Comparison of ENCODE assay signal across 8 cellular contexts in genomic region chrX:36908801-36909403, GRCh38.
A peak's percentile ranks its signal among the peaks of the same experiment; 100 is the strongest.
DNase-seq lines count a peak whose midpoint lies in the region; ATAC-seq, FAIRE-seq and TF ChIP-seq lines count a peak whose summit lies in the region.

No MANE protein-coding gene starts in this region.

- no peak overlapping the region for H2BK20ac ChIP-seq in H1 (ENCODE audit: low read length)

- no peak overlapping the region for H3K14ac ChIP-seq in H1 (ENCODE audit: insufficient read length)

- no peak overlapping the region for H4K8ac ChIP-seq in H1 (ENCODE audit: extremely low read depth, insufficient read depth, low read length)

- FAIRE-seq in H1 (lab: Jason Lieb, UNC): no peak

- no peak overlapping the region for H3K56ac ChIP-seq in H1 (replicated peaks; ENCODE audit: insufficient read length, low read depth, low read length)

- H3K79me1 ChIP-seq in H1 (ENCODE audit: low read depth, low read length): no peaks in the 10 kb centered on the region

- H2BK15ac ChIP-seq in H1 (ENCODE audit: low read length): no peak overlapping the region

- H2AK5ac ChIP-seq in H1 (ENCODE audit: low read depth, low read length): no peak overlapping the region

- H3K27me3 ChIP-seq in H1 (replicated peaks in 1 of 4; ENCODE audit: control insufficient read depth in 3 of 4, extremely low read depth in 1 of 4, insufficient read depth in 3 of 4, low read length in 3 of 4) (no peaks in the 10 kb centered on the region), prostate gland (replicated peaks; ENCODE audit: insufficient read depth) (no peaks in the 10 kb centered on the region)

- H2AFZ ChIP-seq in H1 (ENCODE audit: low read length): no peak overlapping the region

- H4K20me1 ChIP-seq in H1 (replicated peaks in 1 of 2; ENCODE audit: control insufficient read depth in 1 of 2, insufficient read depth in 2 of 2, low read length in 2 of 2): no peaks in the 10 kb centered on the region

- CTCF ChIA-PET in H1 (lab: Charles Lee; ENCODE audit: partially characterized antibody): interaction anchor here (1.0 to 1.7 kb wide), 3 partner anchors 8 to 12 kb away, joined by 3 to 6 read pairs (median 3); no protein-coding TSS in a partner anchor

- TF ChIP-seq POLR2A in H1 (IDR thresholded peaks at IDR 0.05; ENCODE audit: control extremely low read depth in 1 of 2, low read depth in 2 of 2, low read length in 2 of 2): no peak
- no peak for TF ChIP-seq POLR2A in prostate gland (IDR thresholded peaks at IDR 0.05)

- H3K4me3 ChIP-seq in H1 (ENCODE audit: extremely low read depth in 1 of 4, insufficient read depth in 2 of 4, low read depth in 3 of 4, low read length in 4 of 4) (no peak overlapping the region), prostate gland (no peak overlapping the region)

- WGBS in H1 (ENCODE audit: extremely low coverage in 1 of 2, insufficient coverage in 1 of 2, insufficient read length in 1 of 2, insufficient replicate concordance in 2 of 2, low coverage in 1 of 2, low lambda C conversion rate in 2 of 2, missing lambda C conversion rate in 1 of 2), 2 experiments: 35% methylated on average over 2 of the region's 2 CpGs; no CpG with 5 or more reads in 1 of the 2 experiments
- 35% methylated on average over 2 of the region's 2 CpGs for WGBS in prostate gland

- POLR2A ChIA-PET in H1 (lab: Charles Lee; ENCODE audit: partially characterized antibody): no interaction called here

- intact Hi-C loops in prostate gland (cut with DNase I): no loop called here

- no peak overlapping the region for H3K23ac ChIP-seq in H1 (ENCODE audit: insufficient read length)

- DNase-seq in GM04504 (ENCODE audit: low read depth) (peak; percentile 12), NCI-H69 (lab: John Stamatoyannopoulos, UW) (peak; percentile 5), H1 (ENCODE audit: low read depth in 1 of 2, low spot score in 2 of 2) (no peak), prostate gland (ENCODE audit: low spot score) (no peak)
- DNase-seq in stimulated activated CD4-positive, alpha-beta T cell treated with anti-CD3 and anti-CD28 coated beads, Interleukin-4, amount 100 ng/mL, for 1 hour: no peak
- DNase-seq in activated effector memory CD4-positive, alpha-beta T cell treated with Interleukin-2 at 50 U/mL for 16 hours: no peak

- H3K18ac ChIP-seq in H1 (ENCODE audit: extremely low read depth, low read length): no peak overlapping the region

- H3K4me2 ChIP-seq in H1 (ENCODE audit: insufficient read depth in 1 of 2, low read depth in 2 of 2, low read length in 2 of 2): no peak overlapping the region

- peak; percentile 5 to 35; a peak in 2 of 4 replicates for TF ChIP-seq RAD21 in H1 (IDR thresholded peaks at IDR 0.05 in 1 of 2, conservative IDR thresholded peaks at IDR 0.05 in 1 of 2; ENCODE audit: low read depth in 2 of 2, low read length in 2 of 2)

- no peak overlapping the region for H3K4ac ChIP-seq in H1 (replicated peaks; ENCODE audit: insufficient read length, low read depth, low read length)

- H3K4me1 ChIP-seq in H1 (replicated peaks in 1 of 4; ENCODE audit: control insufficient read depth in 3 of 4, insufficient read depth in 4 of 4, low read length in 3 of 4) (no peaks in the 10 kb centered on the region), prostate gland (replicated peaks) (no peaks in the 10 kb centered on the region)

- H3K9ac ChIP-seq in H1 (replicated peaks in 1 of 4; ENCODE audit: extremely low read depth in 1 of 4, low read depth in 3 of 4, low read length in 3 of 4): no peak overlapping the region

- TF ChIP-seq CTCF in H1 (IDR thresholded peaks at IDR 0.05; ENCODE audit: control extremely low read depth in 1 of 3, insufficient read depth in 1 of 3, low read depth in 1 of 3, low read length in 3 of 3) (peak in 2 of 3 experiments; percentile 27 to 31; a peak in 2 of 4 replicates), prostate gland (IDR thresholded peaks at IDR 0.05) (peak in 3 of 4 experiments; percentile 16 to 36 (median 27))

- H3K27ac ChIP-seq in H1 (ENCODE audit: low read depth, low read length) (no peak overlapping the region), prostate gland (no peak overlapping the region)

- ATAC-seq in HG02798 (IDR thresholded peaks at IDR 0.05; ENCODE audit: poor library complexity, unreplicated experiment): peak; percentile 59
- ATAC-seq in HG03439 (IDR thresholded peaks at IDR 0.05; ENCODE audit: unreplicated experiment): no peak

- H3K36me3 ChIP-seq in H1 (ENCODE audit: control insufficient read depth in 2 of 4, insufficient read depth in 4 of 4, low read length in 3 of 4) (no peaks in the 10 kb centered on the region), prostate gland (no peaks in the 10 kb centered on the region)

- H3K79me2 ChIP-seq in H1 (ENCODE audit: control insufficient read depth in 1 of 2, insufficient read depth in 2 of 2, low read length in 2 of 2): no peaks in the 10 kb centered on the region

- no peaks in the 10 kb centered on the region for H3K23me2 ChIP-seq in H1 (ENCODE audit: low read depth, low read length)

- no peak overlapping the region for H2BK12ac ChIP-seq in H1 (ENCODE audit: low read depth, low read length)

- H2BK120ac ChIP-seq in H1 (replicated peaks; ENCODE audit: low read depth, low read length): no peak overlapping the region

- no peak overlapping the region for H4K91ac ChIP-seq in H1 (replicated peaks; ENCODE audit: insufficient read length, low read length)

- no peak overlapping the region for H2BK5ac ChIP-seq in H1 (ENCODE audit: low read depth, low read length)

- H3K9me3 ChIP-seq in H1 (ENCODE audit: insufficient read depth in 2 of 2, low read depth in 1 of 2, low read length in 1 of 2) (peaks cover 0 to 6% of the 10 kb centered on the region in 2 experiments; a peak in 1 of 4 replicates), prostate gland (no peaks in the 10 kb centered on the region)

- H4K5ac ChIP-seq in H1 (ENCODE audit: insufficient read length, low read depth, low read length): no peak overlapping the region

- TF ChIP-seq EP300 in H1 (IDR thresholded peaks at IDR 0.05; ENCODE audit: borderline replicate concordance in 1 of 2, low read depth in 2 of 2, low read length in 2 of 2): no peak

TF ChIP-seq in H1, 55 proteins besides CTCF, POLR2A, EP300 and RAD21:
- TF ChIP-seq CTBP2 (IDR thresholded peaks at IDR 0.05; ENCODE audit: borderline replicate concordance, insufficient read depth, insufficient read length, low read length) (no peak), USF2 (IDR thresholded peaks at IDR 0.05; ENCODE audit: low read length) (no peak), JUN (IDR thresholded peaks at IDR 0.05; ENCODE audit: low read depth, low read length) (no peak), CHD2 (IDR thresholded peaks at IDR 0.05; ENCODE audit: low read length) (no peak), BRCA1 (IDR thresholded peaks at IDR 0.05; ENCODE audit: low read depth, low read length) (no peak), HDAC6 (IDR thresholded peaks at IDR 0.05; ENCODE audit: low read depth, low read length) (no peak)
- TF ChIP-seq, protein P1, sequence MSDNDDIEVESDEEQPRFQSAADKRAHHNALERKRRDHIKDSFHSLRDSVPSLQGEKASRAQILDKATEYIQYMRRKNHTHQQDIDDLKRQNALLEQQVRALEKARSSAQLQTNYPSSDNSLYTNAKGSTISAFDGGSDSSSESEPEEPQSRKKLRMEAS (IDR thresholded peaks at IDR 0.05): no peak

Comparison
In these comparisons a context has a peak if more than half of its experiments do, and no peak if none do; other contexts are left out.
1. DNase-seq: peak in GM04504 (single experiment) and NCI-H69 (single experiment); none in H1 (0 of 2), prostate gland (single experiment), stimulated activated CD4-positive, alpha-beta T cell treated with anti-CD3 and anti-CD28 coated beads, Interleukin-4, amount 100 ng/mL, for 1 hour (single experiment) and activated effector memory CD4-positive, alpha-beta T cell treated with Interleukin-2 at 50 U/mL for 16 hours (single experiment).